ENCODE assay signal across 11 cellular contexts in the genomic region with DNA sequence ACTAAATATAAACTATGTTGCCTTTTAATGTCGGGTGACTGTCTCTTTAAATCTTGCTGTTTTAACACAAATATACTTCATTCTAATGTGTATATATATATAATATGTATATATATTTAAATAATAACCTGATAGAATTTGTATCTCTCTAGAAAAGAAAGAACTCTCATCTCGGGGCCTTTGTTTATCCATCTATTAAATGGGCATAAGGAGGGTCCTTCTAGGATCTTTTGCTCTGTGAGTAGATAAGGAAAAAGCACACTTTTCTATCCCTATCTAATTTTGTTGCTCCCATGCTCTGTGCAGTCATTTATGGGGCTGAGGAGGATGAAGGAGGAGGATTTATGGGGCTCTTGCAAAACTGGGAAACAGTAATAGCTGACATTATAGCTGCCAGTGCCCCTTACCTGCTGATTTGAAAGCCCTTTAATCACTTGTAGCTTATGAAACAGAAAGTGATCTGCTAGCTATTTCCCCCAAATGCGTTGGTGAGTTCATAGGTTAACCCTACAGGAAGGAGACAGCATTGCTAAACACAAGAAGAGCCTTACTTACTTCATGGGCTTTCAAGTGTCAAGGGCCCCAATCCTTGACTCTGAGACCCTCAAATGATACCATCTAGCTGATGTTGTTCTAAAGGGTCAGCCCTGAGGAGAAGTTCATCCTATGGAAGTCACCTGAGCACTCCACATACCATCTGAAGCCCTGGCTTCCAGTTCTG. TPM values are rescaled to one million over a fixed set of nuclear protein-coding genes. Genes with fewer than 3 reads are reported as not detected.
DNase-seq lines count a peak whose midpoint lies in the region; ATAC-seq and TF ChIP-seq lines count a peak whose summit lies in the region.
"Had no signal": no experiment of that assay in that cellular context is flagged by ENCODE, and none has a peak within 500 bp of the region (broad histone marks: within the 10 kb centered on the region; RNA-seq: fewer than 3 reads in every experiment).

No MANE protein-coding gene starts in this region.

- ATAC-seq in GM18858 (IDR thresholded peaks at IDR 0.05; ENCODE audit: unreplicated experiment) (peak; percentile 91), GM21576 (IDR thresholded peaks at IDR 0.05; ENCODE audit: unreplicated experiment) (peak; percentile 85), HG03520 (IDR thresholded peaks at IDR 0.05; ENCODE audit: unreplicated experiment) (peak; percentile 94)

- no peaks in the 10 kb centered on the region for H3K4me1 Mint-ChIP-seq in endodermal cell
- H3K4me1 Mint-ChIP-seq: nephron progenitor cell had no signal

- no peak overlapping the region for H3K4me3 Mint-ChIP-seq in endodermal cell
- H3K4me3 Mint-ChIP-seq: nephron progenitor cell had no signal

- peaks cover 54% of the 10 kb centered on the region for H3K27me3 ChIP-seq in endodermal cell (ENCODE audit: control insufficient read depth, insufficient read depth, low read length, poor library complexity, severe bottlenecking)
- H3K27me3 ChIP-seq: esophagus squamous epithelium had no signal

- H3K27me3 Mint-ChIP-seq in endodermal cell (ENCODE audit: insufficient read depth) = peaks cover 63% of the 10 kb centered on the region

- no peak overlapping the region for H3K27ac Mint-ChIP-seq in endodermal cell
- H3K27ac Mint-ChIP-seq: nephron progenitor cell had no signal

- H3K36me3 ChIP-seq in endodermal cell (ENCODE audit: control insufficient read depth, insufficient read depth, low read length) = no peaks in the 10 kb centered on the region
- H3K36me3 ChIP-seq: esophagus squamous epithelium had no signal

- 87 to 89% methylated on average over 1 to 2 of the region's 3 CpGs for WGBS in endodermal cell (ENCODE audit: insufficient coverage in 1 of 2, insufficient read length in 1 of 2), 2 experiments

- no peak overlapping the region for H3K4me3 ChIP-seq in endodermal cell (ENCODE audit: low read length)
- H3K4me3 ChIP-seq: esophagus squamous epithelium had no signal

- H3K9me3 ChIP-seq in endodermal cell (ENCODE audit: control insufficient read depth, low read length) = no peaks in the 10 kb centered on the region
- H3K9me3 ChIP-seq: esophagus squamous epithelium had no signal

- H3K36me3 Mint-ChIP-seq in endodermal cell (ENCODE audit: low read depth) = no peaks in the 10 kb centered on the region

- peak; percentile 30 for TF ChIP-seq CTCF in endodermal cell (conservative IDR thresholded peaks at IDR 0.05)

- H3K9ac ChIP-seq in endodermal cell (ENCODE audit: extremely low read depth, low read length, poor library complexity, severe bottlenecking) = no peak overlapping the region

- DNase-seq in endodermal cell (no peak), GOT3 (lab: John Stamatoyannopoulos, UW) (no peak), DMS153 treated with DMSO at 0.1 percent for 48 hours (lab: John Stamatoyannopoulos, UW; ENCODE audit: unreplicated experiment) (no peak), AG20443 (ENCODE audit: low spot score) (no peak), NCI-H2081 (lab: John Stamatoyannopoulos, UW) (no peak)
- DNase-seq: esophagus squamous epithelium, NCI-H748 treated with DMSO at 0.1 percent for 48 hours, nephron progenitor cell had no signal

- H3K9me3 Mint-ChIP-seq in endodermal cell = no peaks in the 10 kb centered on the region
- H3K9me3 Mint-ChIP-seq: nephron progenitor cell had no signal

- H3K27ac ChIP-seq in endodermal cell (ENCODE audit: low read depth, low read length) = no peak overlapping the region
- H3K27ac ChIP-seq: esophagus squamous epithelium had no signal

- H3K4me1 ChIP-seq in endodermal cell (ENCODE audit: control insufficient read depth, insufficient read depth, low read length) = no peaks in the 10 kb centered on the region

RNA-seq across cellular contexts. Expression of a gene that starts 5.8 kb away (rescaled TPM):
- total RNA-seq in endodermal cell = 1 to 10 TPM; 1.1 to 2.7 TPM
- polyA plus RNA-seq in endodermal cell (2013, experiment 1 of 2) = 0.71 TPM
- 0.50 TPM for polyA plus RNA-seq in endodermal cell (2013, experiment 2 of 2)
